In the genomic region with DNA sequence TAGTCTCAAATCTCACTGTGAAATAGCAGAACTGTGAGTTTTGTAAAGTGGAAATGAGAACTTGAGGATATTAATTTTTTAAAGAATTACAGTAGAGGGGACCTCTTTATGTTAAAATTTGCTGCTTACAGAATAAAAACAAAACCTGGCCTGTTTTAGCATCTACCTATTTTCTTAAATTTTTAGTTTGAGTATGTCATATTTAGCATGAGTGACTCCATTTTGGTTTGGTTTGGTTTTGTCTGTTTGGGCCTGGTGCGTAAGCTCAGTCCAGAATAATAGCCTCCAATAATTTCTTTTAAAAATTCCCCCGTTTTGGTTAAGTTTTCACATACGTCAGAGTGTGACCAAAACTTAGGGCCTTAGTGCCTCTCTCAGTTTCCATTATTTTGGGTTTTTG, we compare ENCODE assay signal across 9 cellular contexts.
"Had no signal": no experiment of that assay in that cellular context is flagged by ENCODE, and none has a peak within 500 bp of the region (broad histone marks: within the 10 kb centered on the region; RNA-seq: fewer than 3 reads in every experiment).

No MANE protein-coding gene starts in this region.

- H2AFZ ChIP-seq: GM23248 had no signal

- H3K4me3 ChIP-seq: GM23248, HAP-1 had no signal

- H3K9ac ChIP-seq: GM23248 had no signal

- ATAC-seq: HCT116 had no signal

- FAIRE-seq: HTR-8/SVneo had no signal

- H3K27ac ChIP-seq: GM23248 had no signal

- DNase-seq: GM23248, GOT3, H7, HFFc6, IMR-90, KBM-7 had no signal

- H3K36me3 ChIP-seq: HAP-1 had no signal

- H3K4me1 ChIP-seq: HAP-1 had no signal

- H3K9me3 ChIP-seq: HAP-1 had no signal
